In genomic region chr15:68173119-68173518, GRCh38 we compare ENCODE assay signal across 3 cellular contexts.
TF ChIP-seq lines count a peak whose summit lies in the region.

No MANE protein-coding gene starts in this region.

TF ChIP-seq in HepG2, 621 proteins besides CTCF, POLR2A, EP300 and RAD21:
- no peak for TF ChIP-seq ZFP1 (CRISPR knock-in tag; IDR thresholded peaks at IDR 0.05)
- peak; percentile 61; the same call in 1 of the 2 replicates for TF ChIP-seq ZNF121 (CRISPR knock-in tag; IDR thresholded peaks at IDR 0.05)

TF ChIP-seq in HEK293, 187 proteins besides CTCF, POLR2A, EP300 and RAD21:
- peak; percentile 49; the same call in 1 of the 2 replicates for TF ChIP-seq ZNF121 (tag by site-specific recombination; IDR thresholded peaks at IDR 0.05)
- TF ChIP-seq ZNF335 (tag by site-specific recombination; conservative IDR thresholded peaks at IDR 0.05): no peak

TF ChIP-seq in K562, 482 proteins besides CTCF, POLR2A, EP300 and RAD21:
- TF ChIP-seq ZNF121 (CRISPR knock-in tag; conservative IDR thresholded peaks at IDR 0.05) (peak; percentile 59; the same call in 1 of the 2 replicates), RFX7 (CRISPR knock-in tag; IDR thresholded peaks at IDR 0.05) (no peak)
